ENCODE assay signal across 2 cellular contexts in genomic region chr7:73646785-73647724, GRCh38.
TF ChIP-seq lines count a peak whose summit lies in the region.

No MANE protein-coding gene starts in this region.

TF ChIP-seq in IMR-90, 13 proteins besides CTCF, POLR2A, EP300 and RAD21:
- no peak for TF ChIP-seq MXI1 (IDR thresholded peaks at IDR 0.05; ENCODE audit: borderline replicate concordance, low read depth, low read length)
- TF ChIP-seq NFE2L2 (IDR thresholded peaks at IDR 0.05; ENCODE audit: low read depth, low read length), result no peak
- TF ChIP-seq USF2 (IDR thresholded peaks at IDR 0.05; ENCODE audit: low read depth, low read length), result no peak
- no peak for TF ChIP-seq MAZ (IDR thresholded peaks at IDR 0.05; ENCODE audit: borderline replicate concordance, low read depth, low read length)
- no peak for TF ChIP-seq FOS (IDR thresholded peaks at IDR 0.05; ENCODE audit: low read depth, low read length)
- TF ChIP-seq RCOR1 (IDR thresholded peaks at IDR 0.05; ENCODE audit: insufficient replicate concordance, low read length), result no peak
- no peak for TF ChIP-seq RFX5 (IDR thresholded peaks at IDR 0.05; ENCODE audit: low read depth, low read length)
- TF ChIP-seq BHLHE40 (IDR thresholded peaks at IDR 0.05; ENCODE audit: low read depth, low read length), result no peak
- no peak for TF ChIP-seq CHD1 (IDR thresholded peaks at IDR 0.05; ENCODE audit: low read depth, low read length)
- TF ChIP-seq MAFK (IDR thresholded peaks at IDR 0.05; ENCODE audit: low read depth, low read length), result no peak
- TF ChIP-seq CEBPB (IDR thresholded peaks at IDR 0.05; ENCODE audit: low read depth, low read length), result no peak
- TF ChIP-seq SMC3 (IDR thresholded peaks at IDR 0.05; ENCODE audit: low read depth, low read length), result no peak
- TF ChIP-seq ELK1 (IDR thresholded peaks at IDR 0.05; ENCODE audit: borderline replicate concordance, low read depth, low read length), result no peak

TF ChIP-seq in neural cell, 6 proteins besides CTCF, POLR2A, EP300 and RAD21:
- no peak for TF ChIP-seq MXI1 (conservative IDR thresholded peaks at IDR 0.05; ENCODE audit: poor library complexity, severe bottlenecking)
- no peak for TF ChIP-seq TAF1 (IDR thresholded peaks at IDR 0.05; ENCODE audit: low read depth)
- no peak for TF ChIP-seq EZH2 (IDR thresholded peaks at IDR 0.05; ENCODE audit: borderline replicate concordance, insufficient read depth, low read length, poor library complexity, severe bottlenecking)
- no peak for TF ChIP-seq REST (IDR thresholded peaks at IDR 0.05; ENCODE audit: borderline replicate concordance)
- no peak for TF ChIP-seq POLR2AphosphoS5 (IDR thresholded peaks at IDR 0.05)
- no peak for TF ChIP-seq SMC3 (conservative IDR thresholded peaks at IDR 0.05; ENCODE audit: poor library complexity)
TF ChIP-seq in neural cell: peak in this region for 0.
